ENCODE assay signal across 8 cellular contexts in genomic region chr14:21557084-21557901, GRCh38. TPM values are rescaled to one million over a fixed set of nuclear protein-coding genes. Genes with fewer than 3 reads are reported as not detected.
A peak's percentile ranks its signal among the peaks of the same experiment; 100 is the strongest.
DNase-seq lines count a peak whose midpoint lies in the region; ATAC-seq and TF ChIP-seq lines count a peak whose summit lies in the region.

No MANE protein-coding gene starts in this region.

- H3K27ac Mint-ChIP-seq in naive thymus-derived CD4-positive, alpha-beta T cell: peak overlapping the region in 8 of 9 donors; percentile 6 to 92 (median 64)

- peaks cover 2 to 12% (median 7%) of the 10 kb centered on the region in 7 donors for H3K4me1 Mint-ChIP-seq in naive thymus-derived CD4-positive, alpha-beta T cell

- no peaks in the 10 kb centered on the region for H3K27me3 ChIP-seq in Karpas-422 (ENCODE audit: low read length)
- no peaks in the 10 kb centered on the region for H3K27me3 ChIP-seq in Panc1 (ENCODE audit: control insufficient read depth, insufficient read depth, low read length)
- H3K27me3 ChIP-seq in naive thymus-derived CD4-positive, alpha-beta T cell (ENCODE audit: control insufficient read depth in 2 of 2, insufficient read depth in 2 of 2, low read length in 2 of 2): no peaks in the 10 kb centered on the region

- CTCF ChIA-PET in Panc1 (lab: Charles Lee): interaction anchor here (1.8 kb wide), 1 partner anchor 59 kb away, joined by 5 read pairs; no protein-coding TSS in a partner anchor
- CTCF ChIA-PET in naive thymus-derived CD4-positive, alpha-beta T cell (lab: Charles Lee): interaction anchor here (0.6 to 8.1 kb wide), 6 partner anchors 15 to 518 kb away, joined by 3 to 96 read pairs (median 6); partner anchors contain the start of gene SALL2

- ATAC-seq in Panc1 (peak; percentile 73), HG02970 (IDR thresholded peaks at IDR 0.05; ENCODE audit: low FRiP score, unreplicated experiment) (no peak)
- ATAC-seq in naive thymus-derived CD4-positive, alpha-beta T cell: peak; percentile 84

- H3K4me3 ChIP-seq in Karpas-422 (ENCODE audit: low read length): peak overlapping the region; percentile 38; the same call in 1 of the 2 replicates
- H3K4me3 ChIP-seq in Panc1 (ENCODE audit: low read depth in 2 of 2, low read length in 2 of 2): peak overlapping the region; percentile 4 to 33; a peak in 3 of 4 replicates
- peak overlapping the region; percentile 27 for H3K4me3 ChIP-seq in naive thymus-derived CD4-positive, alpha-beta T cell (ENCODE audit: low read length)

- H3K4me1 ChIP-seq in Karpas-422 (ENCODE audit: low read length): peaks cover 6% of the 10 kb centered on the region
- no peaks in the 10 kb centered on the region for H3K4me1 ChIP-seq in Panc1 (ENCODE audit: control insufficient read depth, insufficient read depth, low read length)
- H3K4me1 ChIP-seq in naive thymus-derived CD4-positive, alpha-beta T cell (ENCODE audit: control insufficient read depth in 2 of 2, insufficient read depth in 2 of 2, low read length in 2 of 2): peaks cover 0 to 4% of the 10 kb centered on the region in 2 donors

- in situ Hi-C loops in Panc1 (cut with HindIII; ENCODE audit: low pct_unique_long_range_greater_than_20kb, low sequenced_read_pairs): no loop called here

- H3K9me2 ChIP-seq in Karpas-422 (replicated peaks; ENCODE audit: insufficient read depth, low read length): no peaks in the 10 kb centered on the region

- H3K27ac ChIP-seq in Karpas-422 (ENCODE audit: low read length): no peak overlapping the region
- H3K27ac ChIP-seq in Panc1 (ENCODE audit: low read length): no peak overlapping the region
- peak overlapping the region; percentile 24 for H3K27ac ChIP-seq in naive thymus-derived CD4-positive, alpha-beta T cell (ENCODE audit: low read depth, low read length)

- peaks cover 0 to 2% (median 0%) of the 10 kb centered on the region in 5 donors for H3K27me3 Mint-ChIP-seq in naive thymus-derived CD4-positive, alpha-beta T cell

- peak overlapping the region; percentile 57 for H3K4me2 ChIP-seq in Karpas-422 (ENCODE audit: low read depth, low read length, poor library complexity, severe bottlenecking)

- DNase-seq in EH (ENCODE audit: low read depth) (peak; percentile 97), Karpas-422 (peak; percentile 97), Panc1 (ENCODE audit: low read depth, low spot score) (peak; percentile 64), activated T-helper 1 cell treated with Interleukin-2 at 50 U/mL for 16 hours (ENCODE audit: low read depth) (peak; percentile 39), fibroblast of gingiva (ENCODE audit: low read depth) (peak; percentile 70)
- DNase-seq in naive thymus-derived CD4-positive, alpha-beta T cell: peak; percentile 25 to 81 (median 74)
- peak; percentile 28 to 51 for DNase-seq in stimulated activated CD8-positive, alpha-beta memory T cell treated with anti-CD3 and anti-CD28 coated beads, Interleukin-7, amount 100 ng/mL, for 48 hours (ENCODE audit: extremely low read depth in 1 of 2, low read depth in 1 of 2)

- no peaks in the 10 kb centered on the region for H3K36me3 Mint-ChIP-seq in naive thymus-derived CD4-positive, alpha-beta T cell

- POLR2A ChIA-PET in Panc1 (lab: Charles Lee): no interaction called here
- POLR2A ChIA-PET in naive thymus-derived CD4-positive, alpha-beta T cell (lab: Charles Lee): interaction anchor here (1.2 kb wide), 1 partner anchor 59 kb away, joined by 3 read pairs; no protein-coding TSS in a partner anchor

- H3K4me3 Mint-ChIP-seq in naive thymus-derived CD4-positive, alpha-beta T cell: peak overlapping the region in 9 of 10 donors; percentile 14 to 71 (median 46)

- BruUV-seq in Panc1 (replicated peaks; lab: Mats Ljungman, UMichigan): no TSS peak

- no peaks in the 10 kb centered on the region for H3K79me2 ChIP-seq in Karpas-422 (ENCODE audit: low read length)

- TF ChIP-seq CTCF in Panc1 (IDR thresholded peaks at IDR 0.05): peak; percentile 71

- intact Hi-C loops in Panc1 (cut with micrococcal nuclease; ENCODE audit: unreplicated experiment): no loop called here
- intact Hi-C loops in naive thymus-derived CD4-positive, alpha-beta T cell (cut with micrococcal nuclease): loop anchor here (1.0 to 10.0 kb wide), 13 partner anchors 31 to 465 kb away; partner anchors contain the start of genes CHD8 (in 2 of the 2), TOX4 (in 2 of the 2), HNRNPC (in 1 of the 2) and METTL3 (in 1 of the 2)

- H3K9me3 ChIP-seq in Karpas-422 (ENCODE audit: low read length): no peaks in the 10 kb centered on the region
- H3K9me3 ChIP-seq in Panc1 (ENCODE audit: control insufficient read depth, insufficient read depth, low read depth, low read length): no peaks in the 10 kb centered on the region
- H3K9me3 ChIP-seq in naive thymus-derived CD4-positive, alpha-beta T cell (ENCODE audit: control insufficient read depth in 2 of 3, low read length in 3 of 3): no peaks in the 10 kb centered on the region

- H2AFZ ChIP-seq in Karpas-422 (ENCODE audit: low read length): peak overlapping the region; percentile 25; the same call in 1 of the 2 replicates

- H4K20me1 ChIP-seq in Karpas-422 (ENCODE audit: insufficient read depth, low read depth, low read length): no peaks in the 10 kb centered on the region

- no peaks in the 10 kb centered on the region for H3K9me3 Mint-ChIP-seq in naive thymus-derived CD4-positive, alpha-beta T cell

- no peaks in the 10 kb centered on the region for H3K36me3 ChIP-seq in Karpas-422 (ENCODE audit: insufficient read depth, low read length)
- H3K36me3 ChIP-seq in Panc1 (ENCODE audit: control insufficient read depth, insufficient read depth, low read length): no peaks in the 10 kb centered on the region
- no peaks in the 10 kb centered on the region for H3K36me3 ChIP-seq in naive thymus-derived CD4-positive, alpha-beta T cell (ENCODE audit: control insufficient read depth in 2 of 3, insufficient read depth in 3 of 3, low read length in 3 of 3)

- peak overlapping the region; percentile 19 for H3K9ac ChIP-seq in Karpas-422 (ENCODE audit: low read length)

RNA-seq across cellular contexts. Expression of gene OR10G3, which starts 22.6 kb away (rescaled TPM):
- total RNA-seq in Karpas-422 (2014; rRNA removed; shearing (Covaris generic); ENCODE audit: low replicate concordance): not detected in 2 replicates
- total RNA-seq in Panc1 (2021; ENCODE audit: unreplicated experiment): not detected
- not detected for polyA plus RNA-seq in Panc1 (2012; ENCODE audit: insufficient read length)
- total RNA-seq in naive thymus-derived CD4-positive, alpha-beta T cell: not detected
- not detected for polyA plus RNA-seq in naive thymus-derived CD4-positive, alpha-beta T cell

RNA-seq across cellular contexts. Expression of gene SALL2, which starts 31.1 kb away (rescaled TPM):
- total RNA-seq in Karpas-422 (2014; rRNA removed; shearing (Covaris generic); ENCODE audit: low replicate concordance): not detected in 2 replicates
- 1.5 TPM for total RNA-seq in Panc1 (2021; ENCODE audit: unreplicated experiment)
- 2.6 TPM for polyA plus RNA-seq in Panc1 (2012; ENCODE audit: insufficient read length)
- total RNA-seq in naive thymus-derived CD4-positive, alpha-beta T cell: 1 to 10 TPM; 2.3 to 8.3 (median 3.9) TPM
- polyA plus RNA-seq in naive thymus-derived CD4-positive, alpha-beta T cell: 1 to 10 TPM; 4.2 to 5.9 TPM

RNA-seq across cellular contexts. Expression of gene METTL3, which starts 46.2 kb away (rescaled TPM):
- total RNA-seq in Karpas-422 (2014; rRNA removed; shearing (Covaris generic); ENCODE audit: low replicate concordance): 83.1 and 105 TPM in 2 replicates
- 43.3 TPM for total RNA-seq in Panc1 (2021; ENCODE audit: unreplicated experiment)
- 29.5 TPM for polyA plus RNA-seq in Panc1 (2012; ENCODE audit: insufficient read length)
- 100 to 1,000 TPM in 2 of 5 experiments, 10 to 100 TPM in 3; 43.6 to 108 (median 75.3) TPM for total RNA-seq in naive thymus-derived CD4-positive, alpha-beta T cell
- polyA plus RNA-seq in naive thymus-derived CD4-positive, alpha-beta T cell: 10 to 100 TPM; 17.6 to 26.3 TPM

Comparison
In these comparisons a context has a peak if more than half of its experiments do, and no peak if none do; other contexts are left out.
1. DNase-seq: peak in every context shown above with its lines; median percentile 97 in EH; 97 in Karpas-422; 74 in naive thymus-derived CD4-positive, alpha-beta T cell; 70 in fibroblast of gingiva; 64 in Panc1; 40 in stimulated activated CD8-positive, alpha-beta memory T cell treated with anti-CD3 and anti-CD28 coated beads, Interleukin-7, amount 100 ng/mL, for 48 hours; 39 in activated T-helper 1 cell treated with Interleukin-2 at 50 U/mL for 16 hours.